ENCODE assay signal across 23 cellular contexts in genomic region chr1:4303303-4303702, GRCh38.
DNase-seq lines count a peak whose midpoint lies in the region; ATAC-seq, FAIRE-seq and TF ChIP-seq lines count a peak whose summit lies in the region.
"Had no signal": no experiment of that assay in that cellular context is flagged by ENCODE, and none has a peak within 500 bp of the region (broad histone marks: within the 10 kb centered on the region; RNA-seq: fewer than 3 reads in every experiment).

No MANE protein-coding gene starts in this region.

- no peak overlapping the region for H4K8ac ChIP-seq in neuronal stem cell (ENCODE audit: low read depth, low read length)

- H3K23ac ChIP-seq in neuronal stem cell (ENCODE audit: low read depth, low read length, poor library complexity): no peak overlapping the region

- TF ChIP-seq CTCF in heart left ventricle (IDR thresholded peaks at IDR 0.05) (no peak), kidney (IDR thresholded peaks at IDR 0.05; ENCODE audit: borderline replicate concordance, extremely low read depth, insufficient read depth) (no peak), osteocyte (IDR thresholded peaks at IDR 0.05) (no peak)

- H3K4me1 ChIP-seq in heart left ventricle (no peaks in the 10 kb centered on the region), kidney (ENCODE audit: control insufficient read depth in 1 of 2, insufficient read depth in 1 of 2, low read depth in 1 of 2, low read length in 2 of 2) (no peaks in the 10 kb centered on the region), neuronal stem cell (ENCODE audit: control insufficient read depth in 2 of 2, insufficient read depth in 1 of 2, low read depth in 1 of 2, low read length in 2 of 2) (peaks cover 0 to 2% of the 10 kb centered on the region in 2 donors)
- H3K4me1 ChIP-seq: A549, Caco-2 had no signal

- H3K27ac Mint-ChIP-seq in osteocyte (ENCODE audit: unreplicated experiment): no peak overlapping the region
- H3K27ac Mint-ChIP-seq: B cell; CD4-positive, alpha-beta T cell; CD8-positive, alpha-beta T cell had no signal

- peak overlapping the region; percentile 16 for H2AK5ac ChIP-seq in neuronal stem cell (ENCODE audit: low read depth, low read length)

- no peaks in the 10 kb centered on the region for H3K9me3 ChIP-seq in heart left ventricle
- no peaks in the 10 kb centered on the region for H3K9me3 ChIP-seq in kidney (ENCODE audit: control insufficient read depth in 1 of 2, low read length in 2 of 2)
- peaks cover 2 to 13% of the 10 kb centered on the region in 2 donors for H3K9me3 ChIP-seq in neuronal stem cell (replicated peaks in 1 of 2; ENCODE audit: control insufficient read depth in 2 of 2, insufficient read depth in 1 of 2, low read depth in 1 of 2, low read length in 2 of 2)
- H3K9me3 ChIP-seq: Caco-2 had no signal

- no peaks in the 10 kb centered on the region for H3K4me1 Mint-ChIP-seq in osteocyte (ENCODE audit: unreplicated experiment)
- H3K4me1 Mint-ChIP-seq: B cell had no signal

- no peak overlapping the region for H2AFZ ChIP-seq in neuronal stem cell (ENCODE audit: low read length)

- no peak overlapping the region for H3K4me2 ChIP-seq in neuronal stem cell (ENCODE audit: insufficient read depth, low read length, poor library complexity, severe bottlenecking)
- H3K4me2 ChIP-seq: A549; BLaER1 treated with 17β-estradiol and CSF1 and Interleukin-3, amounts not matched to agents 10 nM and 100 nM had no signal

- no peaks in the 10 kb centered on the region for H3K36me3 Mint-ChIP-seq in osteocyte (ENCODE audit: unreplicated experiment)
- H3K36me3 Mint-ChIP-seq: CD8-positive, alpha-beta T cell had no signal

- H2BK12ac ChIP-seq in neuronal stem cell (ENCODE audit: low read length): no peak overlapping the region

- H3K27me3 Mint-ChIP-seq in osteocyte (ENCODE audit: unreplicated experiment): no peaks in the 10 kb centered on the region

- TF ChIP-seq POLR2A in heart left ventricle (IDR thresholded peaks at IDR 0.05): no peak

- H2BK120ac ChIP-seq in neuronal stem cell (ENCODE audit: low read depth, low read length): no peak overlapping the region

- no peak overlapping the region for H3K14ac ChIP-seq in neuronal stem cell (ENCODE audit: low read length)

- H3K4me3 Mint-ChIP-seq in osteocyte (ENCODE audit: unreplicated experiment): no peak overlapping the region
- H3K4me3 Mint-ChIP-seq: B cell; CD4-positive, alpha-beta T cell; CD8-positive, alpha-beta T cell had no signal

- no peak for ATAC-seq in heart left ventricle
- ATAC-seq: CD8-positive, alpha-beta T cell had no signal

- H3K9ac ChIP-seq in kidney (ENCODE audit: low read length in 2 of 2) (no peak overlapping the region), neuronal stem cell (ENCODE audit: low read depth, low read length, poor library complexity) (no peak overlapping the region)
- H3K9ac ChIP-seq: BLaER1 treated with 17β-estradiol and CSF1 and Interleukin-3, amounts not matched to agents 10 nM and 100 nM had no signal

- H3K27ac ChIP-seq in heart left ventricle: no peak overlapping the region
- H3K27ac ChIP-seq in kidney (ENCODE audit: low read depth in 2 of 2, low read length in 2 of 2): no peak overlapping the region
- H3K27ac ChIP-seq in neuronal stem cell (replicated peaks; ENCODE audit: low read length): no peak overlapping the region
- H3K27ac ChIP-seq: 22Rv1; A549; BLaER1 treated with 17β-estradiol and CSF1 and Interleukin-3, amounts not matched to agents 10 nM and 100 nM; C4-2B had no signal

- WGBS in heart left ventricle, 4 donors: 74 to 87% (median 84%) methylated on average over 9 of the region's 9 CpGs
- WGBS in neuronal stem cell (ENCODE audit: extremely low coverage in 2 of 2, insufficient read length in 2 of 2, insufficient replicate concordance in 1 of 2), 2 donors: 40% methylated on average over 1 of the region's 9 CpGs; no CpG with 5 or more reads in 1 of the 2 donors

- no peak overlapping the region for H3K18ac ChIP-seq in neuronal stem cell (ENCODE audit: low read length)

- DNase-seq in cardiac septum (ENCODE audit: low spot score) (peak; percentile 41), heart left ventricle (no peak), kidney (peak; percentile 52), neuronal stem cell (ENCODE audit: low spot score) (no peak), osteocyte (ENCODE audit: extremely low spot score, unreplicated experiment) (no peak), HUDEP-2 (lab: John Stamatoyannopoulos, UW; ENCODE audit: unreplicated experiment in 76 of 76) (no peak), NCI-H2171 treated with DMSO at 0.1 percent for 48 hours (lab: John Stamatoyannopoulos, UW) (no peak)
- DNase-seq: AML-193; Caco-2; Calu3; CD4-positive, alpha-beta T cell; CD8-positive, alpha-beta T cell; DMS79 treated with DMSO at 0.1 percent for 48 hours; GF-D8 had no signal

- no peak overlapping the region for H3K4ac ChIP-seq in neuronal stem cell (ENCODE audit: low read length)

- H3K4me3 ChIP-seq in heart left ventricle: no peak overlapping the region
- no peak overlapping the region for H3K4me3 ChIP-seq in kidney (ENCODE audit: low read length in 2 of 2)
- no peak overlapping the region for H3K4me3 ChIP-seq in neuronal stem cell (ENCODE audit: low read length in 2 of 2)
- H3K4me3 ChIP-seq: A549; BLaER1 treated with 17β-estradiol and CSF1 and Interleukin-3, amounts not matched to agents 10 nM and 100 nM had no signal

- no peaks in the 10 kb centered on the region for H3K79me1 ChIP-seq in neuronal stem cell (ENCODE audit: low read depth, low read length)

- no peak overlapping the region for H4K91ac ChIP-seq in neuronal stem cell (ENCODE audit: low read depth, low read length, poor library complexity)

- intact Hi-C loops in cardiac septum (cut with DNase I): no loop called here
- intact Hi-C loops in heart left ventricle (cut with DNase I): no loop called here
- intact Hi-C loops in kidney (cut with DNase I): no loop called here

- H2BK5ac ChIP-seq in neuronal stem cell (ENCODE audit: low read length): no peak overlapping the region

- H2BK15ac ChIP-seq in neuronal stem cell (ENCODE audit: low read length): no peak overlapping the region

- peaks cover 32% of the 10 kb centered on the region for H3K9me3 Mint-ChIP-seq in osteocyte (ENCODE audit: unreplicated experiment)

- no peak for FAIRE-seq in kidney (lab: Jason Lieb, UNC)
- FAIRE-seq: A549, D721Med, G401.6, GM12891, GM19239 had no signal

- no peaks in the 10 kb centered on the region for H3K36me3 ChIP-seq in heart left ventricle
- H3K36me3 ChIP-seq in kidney (ENCODE audit: control insufficient read depth in 1 of 2, insufficient read depth in 2 of 2, low read length in 2 of 2): no peaks in the 10 kb centered on the region
- H3K36me3 ChIP-seq in neuronal stem cell (replicated peaks in 1 of 2; ENCODE audit: control insufficient read depth in 2 of 2, insufficient read depth in 2 of 2, low read length in 2 of 2): no peaks in the 10 kb centered on the region
- H3K36me3 ChIP-seq: BLaER1 treated with 17β-estradiol and CSF1 and Interleukin-3, amounts not matched to agents 10 nM and 100 nM had no signal

- H3K27me3 ChIP-seq in heart left ventricle: peaks cover 0 to 5% (median 0%) of the 10 kb centered on the region in 9 donors
- no peaks in the 10 kb centered on the region for H3K27me3 ChIP-seq in neuronal stem cell (ENCODE audit: control insufficient read depth in 3 of 3, insufficient read depth in 3 of 3, low read depth in 1 of 3, low read length in 3 of 3)

Comparison
In these comparisons a context has a peak if more than half of its experiments do, and no peak if none do; other contexts are left out.
1. DNase-seq: peak in cardiac septum (single experiment) and kidney (single experiment); none in heart left ventricle (0 of 5), neuronal stem cell (single experiment), osteocyte (single experiment), HUDEP-2 (0 of 76) and NCI-H2171 treated with DMSO at 0.1 percent for 48 hours (single experiment).